In the genomic region with DNA sequence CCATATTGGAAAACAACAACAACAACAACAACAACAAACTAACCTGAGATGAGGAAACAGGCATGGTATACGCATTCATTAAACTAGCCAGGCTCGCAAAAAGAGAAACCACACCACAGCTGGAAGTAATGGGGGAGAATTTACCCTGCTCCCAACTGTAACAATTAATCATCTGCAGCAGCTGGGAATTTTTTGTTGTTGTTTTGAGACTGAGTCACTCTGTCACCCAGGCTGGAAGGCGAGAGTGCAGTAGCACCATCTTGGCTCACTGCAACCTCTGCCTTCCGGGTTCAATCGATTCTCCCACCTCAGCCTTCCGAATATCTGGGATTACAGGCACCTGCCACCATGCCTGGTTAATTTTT, we compare ENCODE assay signal across 22 cellular contexts. TPM values are rescaled to one million over a fixed set of nuclear protein-coding genes. Genes with fewer than 3 reads are reported as not detected.
A peak's percentile ranks its signal among the peaks of the same experiment; 100 is the strongest.
DNase-seq lines count a peak whose midpoint lies in the region; ATAC-seq, FAIRE-seq and TF ChIP-seq lines count a peak whose summit lies in the region.
"Had no signal": no experiment of that assay in that cellular context is flagged by ENCODE, and none has a peak within 500 bp of the region (broad histone marks: within the 10 kb centered on the region; RNA-seq: fewer than 3 reads in every experiment).

No MANE protein-coding gene starts in this region.

- H4K20me1 ChIP-seq in fibroblast of lung (ENCODE audit: control insufficient read depth, extremely low read depth, insufficient read depth, low read length), result no peaks in the 10 kb centered on the region

- DNase-seq in GM12891 (ENCODE audit: insufficient read length, low spot score) (no peak), NB4 (ENCODE audit: low read depth) (peak; percentile 55), fibroblast of lung (ENCODE audit: low read depth in 2 of 2) (peak; percentile 18 to 54), thoracic aorta (ENCODE audit: low spot score) (no peak), left lobe of liver (ENCODE audit: low spot score) (no peak)
- DNase-seq: activated CD8-positive, alpha-beta memory T cell treated with anti-CD3 and anti-CD28 coated beads, Interleukin-2, amount 10 ng/mL, durations not matched to agents 7 days and 5 days; activated effector memory CD4-positive, alpha-beta T cell treated with anti-CD3 and anti-CD28 coated beads, Interleukin-2, amount 50 U/mL, for 16 hours; DMS53; effector memory CD8-positive, alpha-beta T cell; foreskin keratinocyte; left colon; mucosa of descending colon; NCI-H1092 treated with DMSO at 0.1 percent for 48 hours; NCI-H526 treated with DMSO at 0.1 percent for 48 hours; PC-9; stimulated activated CD4-positive, alpha-beta T cell treated with anti-CD3 and anti-CD28 coated beads, Interleukin-2, amount 100 ng/mL, for 48 hours; T-helper 9 cell had no signal

- H3K9ac ChIP-seq in fibroblast of lung (ENCODE audit: insufficient read depth, low read length), result no peak overlapping the region

- H3K4me1 ChIP-seq in fibroblast of lung (ENCODE audit: control insufficient read depth, extremely low read depth, insufficient read depth, low read length) (peaks cover 2% of the 10 kb centered on the region), thoracic aorta (ENCODE audit: control insufficient read depth in 1 of 2, low read depth in 2 of 2) (peaks cover 11 to 35% of the 10 kb centered on the region in 2 donors)
- H3K4me1 ChIP-seq: foreskin keratinocyte had no signal

- H3K27me3 ChIP-seq in fibroblast of lung (ENCODE audit: control insufficient read depth, insufficient read depth, low read length) (no peaks in the 10 kb centered on the region), thoracic aorta (replicated peaks; ENCODE audit: insufficient read depth) (no peaks in the 10 kb centered on the region)
- H3K27me3 ChIP-seq: foreskin keratinocyte had no signal

- ATAC-seq in thoracic aorta (ENCODE audit: insufficient number of reproducible peaks, low FRiP score, low read depth), result peak; percentile 69
- no peak for ATAC-seq in left lobe of liver
- ATAC-seq in GM19397 (IDR thresholded peaks at IDR 0.05; ENCODE audit: unreplicated experiment), result no peak
- no peak for ATAC-seq in HG02759 (IDR thresholded peaks at IDR 0.05; ENCODE audit: unreplicated experiment)
- ATAC-seq: activated CD4-positive, CD25-positive, alpha-beta regulatory T cell treated with anti-CD3 and anti-CD28 coated beads, Interleukin-2, amount 50 U/mL, for 24 hours; activated CD8-positive, alpha-beta memory T cell treated with anti-CD3 and anti-CD28 coated beads, Interleukin-2, amount 10 ng/mL, durations not matched to agents 7 days and 5 days; effector memory CD8-positive, alpha-beta T cell; foreskin keratinocyte; left colon; mucosa of descending colon had no signal

- FAIRE-seq in GM12891 (lab: Jason Lieb, UNC), result peak; percentile 35

- H3K27ac ChIP-seq in fibroblast of lung (ENCODE audit: insufficient read depth, low read length) (no peak overlapping the region), thoracic aorta (peak overlapping the region; percentile 61 to 66)
- H3K27ac ChIP-seq: C4-2B, foreskin keratinocyte, PC-9, SK-N-MC had no signal

- H3K9me3 ChIP-seq in fibroblast of lung (ENCODE audit: control insufficient read depth, insufficient read depth, low read depth, low read length) (no peaks in the 10 kb centered on the region), thoracic aorta (no peaks in the 10 kb centered on the region)
- H3K9me3 ChIP-seq: mucosa of descending colon had no signal

- no peak overlapping the region for H2AFZ ChIP-seq in fibroblast of lung (ENCODE audit: low read length)
- H2AFZ ChIP-seq: PC-9 had no signal

- no peaks in the 10 kb centered on the region for H3K36me3 ChIP-seq in fibroblast of lung (ENCODE audit: control insufficient read depth, insufficient read depth, low read length)
- no peaks in the 10 kb centered on the region for H3K36me3 ChIP-seq in thoracic aorta

- H3K79me2 ChIP-seq in fibroblast of lung (ENCODE audit: control insufficient read depth, insufficient read depth, low read length), result peaks cover 2% of the 10 kb centered on the region

- TF ChIP-seq POLR2A in GM12891 (IDR thresholded peaks at IDR 0.05; ENCODE audit: low read depth, low read length) (no peak), NB4 (IDR thresholded peaks at IDR 0.05; ENCODE audit: extremely low read depth, insufficient read length) (no peak)

- TF ChIP-seq CTCF in NB4 (IDR thresholded peaks at IDR 0.05; ENCODE audit: low read depth, low read length) (no peak), fibroblast of lung (conservative IDR thresholded peaks at IDR 0.05 in 1 of 2, IDR thresholded peaks at IDR 0.05 in 1 of 2; ENCODE audit: low read depth in 1 of 2, low read length in 2 of 2) (no peak), thoracic aorta (IDR thresholded peaks at IDR 0.05) (no peak)

- no peak overlapping the region for H3K4me2 ChIP-seq in fibroblast of lung (ENCODE audit: extremely low read depth, insufficient read depth, low read length)
- H3K4me2 ChIP-seq: PC-9 had no signal

- H3K4me3 ChIP-seq in NB4 (ENCODE audit: low read depth, low read length) (no peak overlapping the region), fibroblast of lung (replicated peaks in 1 of 4; ENCODE audit: control extremely low read depth in 1 of 4, insufficient read depth in 1 of 4, low read depth in 3 of 4, low read length in 4 of 4) (no peak overlapping the region), thoracic aorta (peak overlapping the region; percentile 24)
- H3K4me3 ChIP-seq: mucosa of descending colon, PC-9, SK-N-MC had no signal

TF ChIP-seq in GM12891, 5 proteins besides CTCF, POLR2A, EP300 and RAD21:
- TF ChIP-seq PAX5 (IDR thresholded peaks at IDR 0.05; ENCODE audit: insufficient read depth, low read length, severe bottlenecking), result no peak
- TF ChIP-seq POU2F2 (IDR thresholded peaks at IDR 0.05; ENCODE audit: low read depth, low read length), result no peak
- no peak for TF ChIP-seq POLR2AphosphoS5 (IDR thresholded peaks at IDR 0.05; ENCODE audit: low read depth, low read length)
- TF ChIP-seq TAF1 (IDR thresholded peaks at IDR 0.05; ENCODE audit: low read depth, low read length), result no peak
- no peak for TF ChIP-seq SPI1 (IDR thresholded peaks at IDR 0.05; ENCODE audit: low read depth, low read length)

RNA-seq across cellular contexts. Expression of a gene that starts 16.3 kb away (rescaled TPM):
- polyA plus RNA-seq in GM12891 (2012; ENCODE audit: low read depth, missing spikeins), result 20.6 TPM
- total RNA-seq in fibroblast of lung (32.7 and 59.8 TPM in 2 replicates), thoracic aorta (10 to 100 TPM; 57.8 to 83.9 TPM), left lobe of liver (55.0 TPM)
- 56.8 and 56.9 TPM in 2 replicates for polyA plus RNA-seq in fibroblast of lung
- 27.2 and 36.6 TPM in 2 replicates for polyA plus RNA-seq in fibroblast of lung (2012)
- 31.1 and 44.1 TPM in 2 replicates for polyA minus RNA-seq in fibroblast of lung (ENCODE audit: low replicate concordance)

RNA-seq across cellular contexts. Expression of a gene that starts 29.3 kb away (rescaled TPM):
- polyA plus RNA-seq in GM12891 (2012; ENCODE audit: low read depth, missing spikeins), result 0.46 TPM
- 4.3 and 4.6 TPM in 2 replicates for total RNA-seq in fibroblast of lung
- 0.26 and 0.42 TPM in 2 replicates for polyA plus RNA-seq in fibroblast of lung
- 0.20 and 0.54 TPM in 2 replicates for polyA plus RNA-seq in fibroblast of lung (2012)
- polyA minus RNA-seq in fibroblast of lung (ENCODE audit: low replicate concordance), result 4.0 and 4.2 TPM in 2 replicates
- total RNA-seq in thoracic aorta, result 1 to 10 TPM; 6.1 to 6.9 TPM
- 2.6 TPM for total RNA-seq in left lobe of liver

RNA-seq across cellular contexts. Expression of a gene that starts 47.0 kb away (rescaled TPM):
- 0.27 TPM for polyA plus RNA-seq in GM12891 (2012; ENCODE audit: low read depth, missing spikeins)
- 5.0 and 22.3 TPM in 2 replicates for total RNA-seq in fibroblast of lung
- polyA plus RNA-seq in fibroblast of lung, result 9.4 and 11.5 TPM in 2 replicates
- 14.2 and 21.4 TPM in 2 replicates for polyA plus RNA-seq in fibroblast of lung (2012)
- 8.8 and 10.8 TPM in 2 replicates for polyA minus RNA-seq in fibroblast of lung (ENCODE audit: low replicate concordance)
- total RNA-seq in thoracic aorta, result 10 to 100 TPM; 46.8 to 47.4 TPM
- 0.93 TPM for total RNA-seq in left lobe of liver

Comparison
In these comparisons a context has a peak if more than half of its experiments do, and no peak if none do; other contexts are left out.
1. DNase-seq: peak in NB4 (single experiment) and fibroblast of lung (2 of 2); none in GM12891 (single experiment), thoracic aorta (single experiment) and left lobe of liver (single experiment).